In the genomic region with DNA sequence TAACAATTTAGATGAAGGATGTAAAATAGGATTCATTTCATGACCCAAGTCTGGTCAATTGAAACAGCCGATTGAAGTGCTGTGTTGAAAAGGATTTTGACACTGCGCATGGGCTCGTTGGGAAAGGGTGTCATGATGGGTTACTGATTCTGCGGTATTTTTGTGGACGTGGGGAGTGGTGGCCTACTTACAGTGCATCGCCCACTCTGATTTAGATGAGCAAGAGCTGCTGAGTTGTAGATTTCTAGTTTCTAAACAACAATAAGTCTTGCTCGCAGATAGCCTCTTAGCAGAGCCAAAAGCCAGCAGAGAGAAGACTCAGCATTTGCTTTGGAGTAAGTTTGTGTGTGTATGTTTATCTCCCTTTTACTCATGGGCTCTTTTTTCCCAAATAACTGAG, we compare ENCODE assay signal across 17 cellular contexts.
DNase-seq lines count a peak whose midpoint lies in the region; ATAC-seq and TF ChIP-seq lines count a peak whose summit lies in the region.
"Had no signal": no experiment of that assay in that cellular context is flagged by ENCODE, and none has a peak within 500 bp of the region (broad histone marks: within the 10 kb centered on the region; RNA-seq: fewer than 3 reads in every experiment).

No MANE protein-coding gene starts in this region.

- POLR2A ChIA-PET in CD4-positive, alpha-beta memory T cell (lab: Charles Lee; ENCODE audit: partially characterized antibody) = no interaction called here
- POLR2A ChIA-PET in activated CD4-positive, alpha-beta memory T cell treated with anti-CD3 and anti-CD28 coated beads for 36 hours (lab: Charles Lee) = interaction anchor here (0.6 to 1.5 kb wide), 2 partner anchors 91 to 732 kb away, joined by 3 to 5 read pairs; no protein-coding TSS in a partner anchor

- H3K27me3 ChIP-seq in CD4-positive, alpha-beta memory T cell (ENCODE audit: insufficient read depth, low read length) = no peaks in the 10 kb centered on the region
- no peaks in the 10 kb centered on the region for H3K27me3 ChIP-seq in BE2C

- no peaks in the 10 kb centered on the region for H3K9me3 Mint-ChIP-seq in activated naive CD4-positive, alpha-beta T cell treated with anti-CD3 and anti-CD28 coated beads for 36 hours
- peaks cover 0 to 4% (median 0%) of the 10 kb centered on the region in 8 donors for H3K9me3 Mint-ChIP-seq in CD4-positive, alpha-beta memory T cell
- peaks cover 3% of the 10 kb centered on the region for H3K9me3 Mint-ChIP-seq in activated CD4-positive, alpha-beta memory T cell treated with anti-CD3 and anti-CD28 coated beads for 36 hours
- H3K9me3 Mint-ChIP-seq in effector memory CD8-positive, alpha-beta T cell = no peaks in the 10 kb centered on the region
- H3K9me3 Mint-ChIP-seq: CD8-positive, alpha-beta T cell; H9; IgD-negative memory B cell had no signal

- CTCF ChIA-PET in activated naive CD4-positive, alpha-beta T cell treated with anti-CD3 and anti-CD28 coated beads for 36 hours (lab: Charles Lee) = no interaction called here
- CTCF ChIA-PET in CD4-positive, alpha-beta memory T cell (lab: Charles Lee; ENCODE audit: partially characterized antibody) = no interaction called here
- CTCF ChIA-PET in activated CD4-positive, alpha-beta memory T cell treated with anti-CD3 and anti-CD28 coated beads for 36 hours (lab: Charles Lee) = no interaction called here

- no peaks in the 10 kb centered on the region for H3K27me3 Mint-ChIP-seq in activated naive CD4-positive, alpha-beta T cell treated with anti-CD3 and anti-CD28 coated beads for 36 hours (ENCODE audit: low read depth)
- H3K27me3 Mint-ChIP-seq in CD4-positive, alpha-beta memory T cell = no peaks in the 10 kb centered on the region
- peaks cover 1% of the 10 kb centered on the region for H3K27me3 Mint-ChIP-seq in activated CD4-positive, alpha-beta memory T cell treated with anti-CD3 and anti-CD28 coated beads for 36 hours
- H3K27me3 Mint-ChIP-seq in effector memory CD8-positive, alpha-beta T cell = no peaks in the 10 kb centered on the region
- H3K27me3 Mint-ChIP-seq: IgD-negative memory B cell had no signal

- intact Hi-C loops in activated naive CD4-positive, alpha-beta T cell treated with anti-CD3 and anti-CD28 coated beads for 36 hours (cut with micrococcal nuclease) = no loop called here
- intact Hi-C loops in CD4-positive, alpha-beta memory T cell (cut with micrococcal nuclease) = no loop called here
- intact Hi-C loops in activated CD4-positive, alpha-beta memory T cell treated with anti-CD3 and anti-CD28 coated beads for 36 hours (cut with micrococcal nuclease) = no loop called here

- H3K4me1 Mint-ChIP-seq in activated naive CD4-positive, alpha-beta T cell treated with anti-CD3 and anti-CD28 coated beads for 36 hours (ENCODE audit: low read depth) = no peaks in the 10 kb centered on the region
- H3K4me1 Mint-ChIP-seq in CD4-positive, alpha-beta memory T cell = peaks cover 0 to 6% (median 0%) of the 10 kb centered on the region in 4 donors
- H3K4me1 Mint-ChIP-seq in activated CD4-positive, alpha-beta memory T cell treated with anti-CD3 and anti-CD28 coated beads for 36 hours (ENCODE audit: low read depth) = peaks cover 10% of the 10 kb centered on the region
- peaks cover 0 to 2% of the 10 kb centered on the region in 2 donors for H3K4me1 Mint-ChIP-seq in effector memory CD8-positive, alpha-beta T cell (ENCODE audit: low read depth in 2 of 2)
- H3K4me1 Mint-ChIP-seq: IgD-negative memory B cell had no signal

- no peaks in the 10 kb centered on the region for H3K36me3 ChIP-seq in CD4-positive, alpha-beta memory T cell (ENCODE audit: insufficient read depth, low read length)
- no peaks in the 10 kb centered on the region for H3K36me3 ChIP-seq in BE2C

- no peak overlapping the region for H3K27ac ChIP-seq in CD4-positive, alpha-beta memory T cell (ENCODE audit: low read depth, low read length)
- H3K27ac ChIP-seq: C4-2B had no signal

- peak; percentile 23 for DNase-seq in activated naive CD4-positive, alpha-beta T cell treated with Interleukin-2 at 50 U/mL for 16 hours
- DNase-seq in activated naive CD4-positive, alpha-beta T cell treated with anti-CD3 and anti-CD28 coated beads for 36 hours = no peak
- DNase-seq in CD4-positive, alpha-beta memory T cell = peak in 2 of 5 donors; percentile 20 to 27
- DNase-seq in activated CD4-positive, alpha-beta memory T cell treated with anti-CD3 and anti-CD28 coated beads for 36 hours = peak; percentile 53
- DNase-seq in effector memory CD8-positive, alpha-beta T cell = no peak
- DNase-seq in BE2C = no peak
- no peak for DNase-seq in islet precursor cell
- DNase-seq: ACHN; Calu3; CD8-positive, alpha-beta T cell; DMS79 treated with DMSO at 0.1 percent for 48 hours; GF-D8; H9 had no signal

- ATAC-seq in effector memory CD8-positive, alpha-beta T cell (replicated peaks) = peak; percentile 69
- no peak for ATAC-seq in GM19328 (IDR thresholded peaks at IDR 0.05; ENCODE audit: unreplicated experiment)
- ATAC-seq: CD8-positive, alpha-beta T cell; HepG2 had no signal

- no peak overlapping the region for H3K4me3 ChIP-seq in CD4-positive, alpha-beta memory T cell (ENCODE audit: low read length in 2 of 2)
- H3K4me3 ChIP-seq in BE2C (ENCODE audit: low read depth, low read length) = no peak overlapping the region

- H3K36me3 Mint-ChIP-seq in activated naive CD4-positive, alpha-beta T cell treated with anti-CD3 and anti-CD28 coated beads for 36 hours (ENCODE audit: low read depth) = no peaks in the 10 kb centered on the region
- H3K36me3 Mint-ChIP-seq in CD4-positive, alpha-beta memory T cell = peaks cover 0 to 1% of the 10 kb centered on the region in 2 donors
- H3K36me3 Mint-ChIP-seq in activated CD4-positive, alpha-beta memory T cell treated with anti-CD3 and anti-CD28 coated beads for 36 hours = no peaks in the 10 kb centered on the region
- H3K36me3 Mint-ChIP-seq in effector memory CD8-positive, alpha-beta T cell (ENCODE audit: insufficient read depth) = no peaks in the 10 kb centered on the region
- H3K36me3 Mint-ChIP-seq: CD8-positive, alpha-beta T cell; IgD-negative memory B cell had no signal

- no peaks in the 10 kb centered on the region for H3K9me3 ChIP-seq in CD4-positive, alpha-beta memory T cell (ENCODE audit: control insufficient read depth in 1 of 2, low read length in 2 of 2)
- no peaks in the 10 kb centered on the region for H3K9me3 ChIP-seq in BE2C

- no peak for TF ChIP-seq CTCF in BE2C (IDR thresholded peaks at IDR 0.05; ENCODE audit: low read depth, low read length)

- H3K4me1 ChIP-seq in CD4-positive, alpha-beta memory T cell (ENCODE audit: insufficient read depth, low read length) = no peaks in the 10 kb centered on the region
- no peaks in the 10 kb centered on the region for H3K4me1 ChIP-seq in BE2C

- H3K27ac Mint-ChIP-seq in activated naive CD4-positive, alpha-beta T cell treated with anti-CD3 and anti-CD28 coated beads for 36 hours = no peak overlapping the region
- peak overlapping the region in 4 of 7 donors; percentile 5 to 88 (median 50) for H3K27ac Mint-ChIP-seq in CD4-positive, alpha-beta memory T cell
- H3K27ac Mint-ChIP-seq in activated CD4-positive, alpha-beta memory T cell treated with anti-CD3 and anti-CD28 coated beads for 36 hours = peak overlapping the region; percentile 72
- H3K27ac Mint-ChIP-seq in effector memory CD8-positive, alpha-beta T cell = peak overlapping the region in 1 of 2 donors; percentile 63
- H3K27ac Mint-ChIP-seq: CD8-positive, alpha-beta T cell; IgD-negative memory B cell had no signal

- no peak overlapping the region for H3K4me3 Mint-ChIP-seq in activated naive CD4-positive, alpha-beta T cell treated with anti-CD3 and anti-CD28 coated beads for 36 hours
- peak overlapping the region in 3 of 8 donors; percentile 1 to 32 (median 15) for H3K4me3 Mint-ChIP-seq in CD4-positive, alpha-beta memory T cell
- H3K4me3 Mint-ChIP-seq in activated CD4-positive, alpha-beta memory T cell treated with anti-CD3 and anti-CD28 coated beads for 36 hours = no peak overlapping the region
- H3K4me3 Mint-ChIP-seq in effector memory CD8-positive, alpha-beta T cell = no peak overlapping the region
- H3K4me3 Mint-ChIP-seq: CD8-positive, alpha-beta T cell; H9; IgD-negative memory B cell had no signal

Comparison
In these comparisons a context has a peak if more than half of its experiments do, and no peak if none do; other contexts are left out.
1. DNase-seq: peak in activated naive CD4-positive, alpha-beta T cell treated with Interleukin-2 at 50 U/mL for 16 hours (single experiment) and activated CD4-positive, alpha-beta memory T cell treated with anti-CD3 and anti-CD28 coated beads for 36 hours (single experiment); none in activated naive CD4-positive, alpha-beta T cell treated with anti-CD3 and anti-CD28 coated beads for 36 hours (single experiment), effector memory CD8-positive, alpha-beta T cell (0 of 3), BE2C (single experiment) and islet precursor cell (single experiment).